Comparison of ENCODE assay signal across 9 cellular contexts in the genomic region with DNA sequence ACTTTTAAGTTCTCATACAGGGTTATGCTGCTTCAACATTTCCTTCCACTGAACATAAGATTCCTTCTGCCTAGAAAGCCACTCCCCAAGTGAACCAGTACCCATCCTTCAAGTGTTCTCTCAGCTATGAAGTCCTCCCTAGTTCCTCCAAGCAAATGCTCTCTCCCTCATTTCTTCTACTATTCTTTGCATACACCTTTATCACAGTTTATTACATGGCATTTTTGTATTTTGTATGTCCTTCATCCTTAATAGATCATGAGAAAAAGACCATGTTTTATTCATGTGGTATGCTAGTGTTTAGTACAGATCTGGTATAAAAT. TPM values are rescaled to one million over a fixed set of nuclear protein-coding genes. Genes with fewer than 3 reads are reported as not detected.
DNase-seq lines count a peak whose midpoint lies in the region; ATAC-seq and TF ChIP-seq lines count a peak whose summit lies in the region.
"Had no signal": no experiment of that assay in that cellular context is flagged by ENCODE, and none has a peak within 500 bp of the region (broad histone marks: within the 10 kb centered on the region; RNA-seq: fewer than 3 reads in every experiment).

No MANE protein-coding gene starts in this region.

- H3K27ac ChIP-seq in SK-N-MC: no peak overlapping the region
- peak overlapping the region; percentile 96 for H3K27ac ChIP-seq in subcutaneous abdominal adipose tissue (ENCODE audit: low read depth, low read length)

- H3K9me3 Mint-ChIP-seq in activated T-cell treated with anti-CD3 and anti-CD28 coated beads, Interleukin-2, amount 50 U/mL, for 4 hours: no peaks in the 10 kb centered on the region
- H3K9me3 Mint-ChIP-seq in glutamatergic neuron (ENCODE audit: unreplicated experiment): peaks cover 4% of the 10 kb centered on the region

- peaks cover 2% of the 10 kb centered on the region for H3K36me3 Mint-ChIP-seq in activated T-cell treated with anti-CD3 and anti-CD28 coated beads, Interleukin-2, amount 50 U/mL, for 4 hours (ENCODE audit: insufficient read depth)
- no peaks in the 10 kb centered on the region for H3K36me3 Mint-ChIP-seq in glutamatergic neuron (ENCODE audit: unreplicated experiment)

- no peaks in the 10 kb centered on the region for H3K27me3 Mint-ChIP-seq in activated T-cell treated with anti-CD3 and anti-CD28 coated beads, Interleukin-2, amount 50 U/mL, for 4 hours (ENCODE audit: low read depth)
- peaks cover 11% of the 10 kb centered on the region for H3K27me3 Mint-ChIP-seq in glutamatergic neuron (ENCODE audit: unreplicated experiment)

- H3K4me3 ChIP-seq in SK-N-MC (peak overlapping the region; percentile 99), subcutaneous abdominal adipose tissue (ENCODE audit: low read depth in 1 of 5, low read length in 5 of 5) (peak overlapping the region in 4 of 5 donors; percentile 31 to 84 (median 80))

- H3K36me3 ChIP-seq in SK-N-MC (ENCODE audit: insufficient read depth, low read length) (peaks cover 14% of the 10 kb centered on the region), subcutaneous abdominal adipose tissue (ENCODE audit: control insufficient read depth in 5 of 5, insufficient read depth in 5 of 5, low read length in 5 of 5) (no peaks in the 10 kb centered on the region)

- no peak for DNase-seq in activated T-cell treated with anti-CD3 and anti-CD28 coated beads, Interleukin-2, amount 50 U/mL, for 4 hours
- no peak for DNase-seq in activated T-cell treated with anti-CD3 and anti-CD28 coated beads, Interleukin-2, amount 50 U/mL, for 1 hour
- DNase-seq in SK-N-MC (ENCODE audit: low read depth, low spot score) (no peak), glutamatergic neuron (no peak), NOMO-1 treated with dmso at 0.1 percent for 144 hours (lab: John Stamatoyannopoulos, UW; ENCODE audit: unreplicated experiment) (no peak)
- DNase-seq: DMS153 had no signal

- ATAC-seq in activated T-cell treated with anti-CD3 and anti-CD28 coated beads, Interleukin-2, amount 50 U/mL, for 4 hours: no peak
- ATAC-seq in GM21529 (IDR thresholded peaks at IDR 0.05; ENCODE audit: unreplicated experiment) (no peak), GM18517 (IDR thresholded peaks at IDR 0.05; ENCODE audit: unreplicated experiment) (no peak)

- H3K9ac ChIP-seq in SK-N-MC (ENCODE audit: insufficient read length) (peak overlapping the region; percentile 94), subcutaneous abdominal adipose tissue (ENCODE audit: low read length in 5 of 5) (peak overlapping the region in 3 of 5 donors; percentile 17 to 97 (median 92))

- no peak overlapping the region for H3K27ac Mint-ChIP-seq in glutamatergic neuron (ENCODE audit: unreplicated experiment)

- peaks cover 0 to 57% (median 41%) of the 10 kb centered on the region in 5 donors for H3K4me1 ChIP-seq in subcutaneous abdominal adipose tissue (ENCODE audit: control insufficient read depth in 5 of 5, insufficient read depth in 5 of 5, low read length in 5 of 5)

- no peaks in the 10 kb centered on the region for H3K27me3 ChIP-seq in subcutaneous abdominal adipose tissue (ENCODE audit: control insufficient read depth in 5 of 5, insufficient read depth in 4 of 5, low read length in 5 of 5)

- peaks cover 67% of the 10 kb centered on the region for H3K4me1 Mint-ChIP-seq in activated T-cell treated with anti-CD3 and anti-CD28 coated beads, Interleukin-2, amount 50 U/mL, for 4 hours (ENCODE audit: low read depth)
- H3K4me1 Mint-ChIP-seq in glutamatergic neuron (ENCODE audit: low read depth, unreplicated experiment): peaks cover 30% of the 10 kb centered on the region

- no peak for TF ChIP-seq CTCF in glutamatergic neuron (IDR thresholded peaks at IDR 0.05; ENCODE audit: partially characterized antibody, unreplicated experiment)

- peak overlapping the region; percentile 46 for H3K4me3 Mint-ChIP-seq in activated T-cell treated with anti-CD3 and anti-CD28 coated beads, Interleukin-2, amount 50 U/mL, for 4 hours
- peak overlapping the region; percentile 63 for H3K4me3 Mint-ChIP-seq in glutamatergic neuron (ENCODE audit: unreplicated experiment)

- H3K9me3 ChIP-seq in SK-N-MC (ENCODE audit: low read depth, low read length): no peaks in the 10 kb centered on the region
- H3K9me3 ChIP-seq in subcutaneous abdominal adipose tissue (ENCODE audit: control insufficient read depth in 5 of 5, low read length in 5 of 5): no peaks in the 10 kb centered on the region

RNA-seq across cellular contexts. Expression of gene SYPL1, which starts 1.9 kb away (rescaled TPM):
- total RNA-seq in activated T-cell treated with anti-CD3 and anti-CD28 coated beads, Interleukin-2, amount 50 U/mL, for 4 hours: 10 to 100 TPM; 20.0 to 24.1 (median 21.5) TPM
- 10.0 TPM for total RNA-seq in glutamatergic neuron (ENCODE audit: unreplicated experiment)
